8 cellular contexts compared by ENCODE assay signal in the genomic region with DNA sequence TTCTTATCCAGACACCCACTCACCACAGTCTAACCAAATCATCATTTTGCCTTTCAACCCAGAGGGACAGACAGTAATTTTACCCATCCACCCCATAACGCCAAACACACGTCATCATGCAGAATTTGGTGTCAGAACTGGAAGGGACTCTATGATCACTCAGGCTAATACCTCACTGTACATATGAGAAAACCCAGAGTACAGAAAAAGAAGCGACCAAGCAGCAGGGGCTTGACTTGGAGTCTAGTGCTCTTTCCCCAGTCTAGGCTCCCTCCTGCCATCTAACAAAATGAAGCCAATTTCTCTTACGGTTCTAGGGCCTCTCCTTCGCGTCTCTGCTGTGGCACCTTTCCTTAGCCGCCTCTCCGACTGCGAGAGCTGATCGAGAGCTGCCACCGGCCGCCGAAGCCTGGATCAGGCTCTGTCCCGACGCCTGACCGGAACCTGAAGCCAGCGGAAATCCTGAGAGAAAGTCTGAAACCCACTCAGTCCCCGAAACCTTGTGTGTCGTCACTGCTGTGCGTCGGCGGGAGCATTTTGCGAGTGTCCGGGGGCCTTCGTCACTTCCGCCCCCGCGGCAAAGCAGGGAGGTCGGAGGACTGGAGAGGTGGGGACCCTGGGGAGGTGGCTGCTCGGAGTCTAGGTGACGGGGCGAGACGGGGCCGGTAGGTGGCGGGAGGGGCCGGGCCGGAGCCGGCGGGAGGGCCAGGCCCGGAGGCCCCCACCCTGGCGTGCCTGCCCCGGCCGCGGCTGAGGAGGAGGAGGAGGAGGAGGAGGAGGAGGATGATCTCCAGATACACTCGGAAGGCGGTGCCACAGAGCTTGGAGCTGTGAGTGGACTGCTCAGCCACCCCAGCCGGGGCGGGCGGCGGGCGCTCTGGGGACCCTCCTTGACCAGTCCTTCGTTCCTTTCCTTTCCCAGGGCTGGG. TPM values are rescaled to one million over a fixed set of nuclear protein-coding genes. Genes with fewer than 3 reads are reported as not detected.
A peak's percentile ranks its signal among the peaks of the same experiment; 100 is the strongest.
DNase-seq lines count a peak whose midpoint lies in the region; ATAC-seq and TF ChIP-seq lines count a peak whose summit lies in the region.

A gene (minus strand): TSS at position 452 of the 929 bp plus-strand sequence. CDS start 4,071 bp downstream, outside the sequence.
A gene (plus strand): TSS at position 563 of the 929 bp plus-strand sequence. CDS start 221 bp downstream, at position 784.

- H3K9ac ChIP-seq in mammary epithelial cell (ENCODE audit: insufficient read depth, low read length) (peak within 1 kb of the TSS; percentile 99), iPS-20b (ENCODE audit: low read depth, low read length) (peak within 1 kb of the TSS; percentile 92)

- H3K27me3 ChIP-seq in WERI-Rb-1 (ENCODE audit: insufficient read depth, low read depth, severe bottlenecking) (no peaks in the 10 kb centered on the region), mammary epithelial cell (ENCODE audit: insufficient read depth, low read length) (no peaks in the 10 kb centered on the region), iPS-20b (ENCODE audit: insufficient read depth, low read length) (no peaks in the 10 kb centered on the region)

- TF ChIP-seq CTCF in WERI-Rb-1 (IDR thresholded peaks at IDR 0.05; ENCODE audit: low read depth, low read length) (peak; percentile 31; the same call in 1 of the 2 replicates), mammary epithelial cell (conservative IDR thresholded peaks at IDR 0.05 in 1 of 2, IDR thresholded peaks at IDR 0.05 in 1 of 2; ENCODE audit: extremely low read depth in 1 of 2, insufficient read depth in 1 of 2, low read depth in 1 of 2, low read length in 2 of 2) (peak in 1 of 2 donors; percentile 19)

- peak; percentile 99 for DNase-seq in ACHN
- peak; percentile 94 for DNase-seq in NCI-H2227 (lab: John Stamatoyannopoulos, UW; ENCODE audit: unreplicated experiment)
- DNase-seq in WERI-Rb-1, result peak; percentile 95
- DNase-seq in mammary epithelial cell, result peak; percentile 96

- intact Hi-C loops in mammary epithelial cell (cut with micrococcal nuclease), result loop anchor here (1.0 kb wide), 2 partner anchors 51 to 79 kb away; a partner anchor contains a TSS

- H3K4me1 ChIP-seq in mammary epithelial cell (ENCODE audit: insufficient read depth, low read length) (peaks cover 4% of the 10 kb centered on the region), iPS-20b (ENCODE audit: insufficient read depth, low read length) (no peaks in the 10 kb centered on the region)

- ATAC-seq in GM18867 (IDR thresholded peaks at IDR 0.05; ENCODE audit: unreplicated experiment) (peak; percentile 95), HG03108 (IDR thresholded peaks at IDR 0.05; ENCODE audit: unreplicated experiment) (peak; percentile 88)

- H2AFZ ChIP-seq in mammary epithelial cell (ENCODE audit: low read depth, low read length), result peak within 1 kb of the TSS; percentile 84

- dilution Hi-C loops in mammary epithelial cell (cut with HindIII; ENCODE audit: low sequenced_read_pairs), result no loop called here

- peaks cover 29% of the 10 kb centered on the region for H3K36me3 ChIP-seq in WERI-Rb-1
- no peaks in the 10 kb centered on the region for H3K36me3 ChIP-seq in mammary epithelial cell (ENCODE audit: insufficient read depth, low read length)
- H3K36me3 ChIP-seq in iPS-20b (ENCODE audit: insufficient read depth, low read depth, low read length), result peaks cover 14% of the 10 kb centered on the region

- H3K27ac ChIP-seq in WERI-Rb-1 (peak within 1 kb of the TSS; percentile 83), mammary epithelial cell (ENCODE audit: insufficient read depth, low read depth, low read length) (peak within 1 kb of the TSS; percentile 95), iPS-20b (ENCODE audit: low read length) (peak within 1 kb of the TSS; percentile 91), skin epidermis (peak within 1 kb of the TSS; percentile 82 to 99 (median 95))

- H3K79me2 ChIP-seq in mammary epithelial cell (ENCODE audit: insufficient read depth, low read length), result peaks cover 55% of the 10 kb centered on the region

- no peaks in the 10 kb centered on the region for H3K9me3 ChIP-seq in WERI-Rb-1 (ENCODE audit: severe bottlenecking)
- no peaks in the 10 kb centered on the region for H3K9me3 ChIP-seq in mammary epithelial cell (replicated peaks; ENCODE audit: insufficient read depth, low read length)
- no peaks in the 10 kb centered on the region for H3K9me3 ChIP-seq in iPS-20b (ENCODE audit: insufficient read depth, low read depth, low read length)

- no peaks in the 10 kb centered on the region for H4K20me1 ChIP-seq in mammary epithelial cell (ENCODE audit: insufficient read depth, low read length)

- H3K4me2 ChIP-seq in mammary epithelial cell (ENCODE audit: insufficient read depth, low read depth, low read length), result peak within 1 kb of the TSS; percentile 77

- CTCF ChIA-PET in mammary epithelial cell (lab: Charles Lee; ENCODE audit: low non-redundant PET), result no interaction called here

- H3K4me3 ChIP-seq in WERI-Rb-1 (ENCODE audit: low read depth, low read length) (peak within 1 kb of the TSS; percentile 82), mammary epithelial cell (replicated peaks in 1 of 3; ENCODE audit: insufficient read depth in 1 of 3, low read depth in 2 of 3, low read length in 3 of 3) (peak within 1 kb of the TSS; percentile 73 to 89 (median 84)), iPS-20b (ENCODE audit: low read length) (peak within 1 kb of the TSS; percentile 93), skin epidermis (peak within 1 kb of the TSS; percentile 56 to 98 (median 88))

- WGBS in mammary epithelial cell (ENCODE audit: low coverage, missing lambda C conversion rate), result 0% methylated on average over 25 of the region's 52 CpGs

- in situ Hi-C loops in ACHN (cut with HindIII; ENCODE audit: low pct_ligation_motif_present, low pct_unique_long_range_greater_than_20kb, low sequenced_read_pairs) (no loop called here), mammary epithelial cell (cut with MboI; ENCODE audit: low sequenced_read_pairs in 2 of 2) (loop anchor here in 1 of 2 donors (10.0 kb wide), 1 partner anchor 73 kb away; a partner anchor contains a TSS)

- BruUV-seq in mammary epithelial cell (replicated peaks; lab: Mats Ljungman, UMichigan), result TSS peak; percentile 62

RNA-seq across cellular contexts. Expression of the first gene that starts in this region (rescaled TPM):
- total RNA-seq in mammary epithelial cell, result 10 to 100 TPM; 29.7 to 37.0 TPM
- polyA plus RNA-seq in mammary epithelial cell, result 23.9 TPM
- polyA minus RNA-seq in mammary epithelial cell, result 35.3 TPM

RNA-seq across cellular contexts. Expression of the second gene that starts in this region (rescaled TPM):
- 10 to 100 TPM; 17.6 to 20.5 TPM for total RNA-seq in mammary epithelial cell
- polyA plus RNA-seq in mammary epithelial cell, result 16.2 TPM
- polyA minus RNA-seq in mammary epithelial cell, result 11.1 TPM

Comparison
In these comparisons a context has a peak if more than half of its experiments do, and no peak if none do; other contexts are left out.
1. Peak in every context shown above with its lines: DNase-seq, ATAC-seq, H3K4me3 ChIP-seq and H3K27ac ChIP-seq.